In the genomic region with DNA sequence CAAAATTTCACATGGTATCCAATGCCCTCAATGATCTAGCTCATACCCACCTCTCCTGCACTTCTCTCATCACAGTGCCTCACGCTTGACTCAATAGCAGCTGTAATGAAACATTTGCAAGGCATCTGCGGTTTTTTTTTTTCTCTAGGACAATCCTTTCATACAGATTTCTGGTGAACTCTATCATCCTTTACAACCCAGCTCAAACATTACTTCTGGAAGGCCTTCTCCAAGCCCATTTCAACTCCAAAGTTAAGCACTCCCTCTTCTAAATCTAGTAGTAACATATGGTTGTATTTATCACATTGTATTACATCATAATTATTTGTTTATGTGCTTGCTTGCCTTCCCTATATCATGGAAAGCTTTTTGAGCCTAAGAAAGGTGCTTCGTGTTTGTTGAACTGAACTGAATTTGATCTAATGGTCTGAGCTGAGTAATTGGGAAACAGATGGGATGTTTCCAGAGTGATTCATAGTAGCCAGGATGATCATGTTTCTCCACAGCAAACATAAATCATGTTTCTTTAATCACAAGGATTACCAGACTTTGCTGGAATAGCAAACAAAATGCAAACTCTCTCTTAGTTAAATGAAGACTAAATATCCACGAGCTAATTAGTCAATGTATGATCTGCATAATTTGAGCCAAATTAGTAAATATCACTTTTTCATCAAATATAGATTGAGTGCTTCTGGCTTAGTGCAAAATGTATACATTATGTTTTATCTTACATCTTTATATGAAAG, we compare ENCODE assay signal across 8 cellular contexts. TPM values are rescaled to one million over a fixed set of nuclear protein-coding genes. Genes with fewer than 3 reads are reported as not detected.
DNase-seq lines count a peak whose midpoint lies in the region; ATAC-seq and TF ChIP-seq lines count a peak whose summit lies in the region.

No MANE protein-coding gene starts in this region.

- intact Hi-C loops in activated CD4-positive, alpha-beta memory T cell treated with anti-CD3 and anti-CD28 coated beads for 36 hours (cut with micrococcal nuclease): no loop called here

- DNase-seq in LHCN-M2 (ENCODE audit: low read depth) (peak; percentile 96), hepatic stellate cell (ENCODE audit: low spot score) (peak; percentile 67), UCSD-AML1 (lab: John Stamatoyannopoulos, UW; ENCODE audit: unreplicated experiment) (no peak), GM19240 (ENCODE audit: insufficient read length, low spot score) (no peak)
- DNase-seq in activated CD4-positive, alpha-beta memory T cell treated with anti-CD3 and anti-CD28 coated beads for 36 hours: no peak
- DNase-seq in effector CD4-positive, alpha-beta T cell: no peak

- H2AFZ ChIP-seq in ACC112 (ENCODE audit: low read length, unreplicated experiment): peak overlapping the region; percentile 16

- no peaks in the 10 kb centered on the region for H3K9me3 Mint-ChIP-seq in activated CD4-positive, alpha-beta memory T cell treated with anti-CD3 and anti-CD28 coated beads for 36 hours

- H3K27ac ChIP-seq in ACC112 (ENCODE audit: low read depth, low read length): peak overlapping the region; percentile 93

- POLR2A ChIA-PET in activated CD4-positive, alpha-beta memory T cell treated with anti-CD3 and anti-CD28 coated beads for 36 hours (lab: Charles Lee): no interaction called here

- peaks cover 5% of the 10 kb centered on the region for H3K4me1 Mint-ChIP-seq in activated CD4-positive, alpha-beta memory T cell treated with anti-CD3 and anti-CD28 coated beads for 36 hours (ENCODE audit: low read depth)

- CTCF ChIA-PET in activated CD4-positive, alpha-beta memory T cell treated with anti-CD3 and anti-CD28 coated beads for 36 hours (lab: Charles Lee): interaction anchor here (0.6 to 2.8 kb wide), 6 partner anchors 15 to 715 kb away, joined by 3 to 17 read pairs (median 4); partner anchors contain the start of gene CFL2

- no peaks in the 10 kb centered on the region for H3K36me3 ChIP-seq in ACC112 (ENCODE audit: insufficient read depth, low read length)

- H3K4me3 Mint-ChIP-seq in activated CD4-positive, alpha-beta memory T cell treated with anti-CD3 and anti-CD28 coated beads for 36 hours: no peak overlapping the region

- peaks cover 18% of the 10 kb centered on the region for H3K4me1 ChIP-seq in ACC112 (ENCODE audit: control insufficient read depth, insufficient read depth, low read length, unreplicated experiment)

- ATAC-seq in SK-N-SH treated with all-trans-retinoic acid at 6 μM for 48 hours: peak; percentile 90

- H3K4me3 ChIP-seq in ACC112 (ENCODE audit: low read depth, low read length): peak overlapping the region; percentile 60

- H3K27me3 Mint-ChIP-seq in activated CD4-positive, alpha-beta memory T cell treated with anti-CD3 and anti-CD28 coated beads for 36 hours: no peaks in the 10 kb centered on the region

- no peaks in the 10 kb centered on the region for H3K27me3 ChIP-seq in ACC112 (ENCODE audit: insufficient read depth, low read length)

- H3K79me2 ChIP-seq in ACC112 (ENCODE audit: control insufficient read depth, insufficient read depth, low read length, unreplicated experiment): no peaks in the 10 kb centered on the region

- no peak overlapping the region for H3K27ac Mint-ChIP-seq in activated CD4-positive, alpha-beta memory T cell treated with anti-CD3 and anti-CD28 coated beads for 36 hours

- H3K36me3 Mint-ChIP-seq in activated CD4-positive, alpha-beta memory T cell treated with anti-CD3 and anti-CD28 coated beads for 36 hours: no peaks in the 10 kb centered on the region

TF ChIP-seq in SK-N-SH treated with all-trans-retinoic acid at 6 μM for 48 hours, 23 proteins besides CTCF, POLR2A, EP300 and RAD21:
- TF ChIP-seq ISL1 (CRISPR knock-in tag; IDR thresholded peaks at IDR 0.05): peak; percentile 62
- 0 out of 2 replicates have a peak, but pooled peaks have one; percentile 52 for TF ChIP-seq TCF4 (CRISPR knock-in tag; IDR thresholded peaks at IDR 0.05; ENCODE audit: borderline replicate concordance)
- no peak for TF ChIP-seq OSR1 (CRISPR knock-in tag; IDR thresholded peaks at IDR 0.05)

RNA-seq across cellular contexts. Expression of gene CFL2, which starts 14.3 kb away (rescaled TPM):
- 126 and 151 TPM in 2 replicates for total RNA-seq in LHCN-M2 (2014; rRNA removed)
- 236 TPM for polyA plus RNA-seq in LHCN-M2 (2012)
- total RNA-seq in activated CD4-positive, alpha-beta memory T cell treated with anti-CD3 and anti-CD28 coated beads for 36 hours: 1 to 10 TPM; 7.6 to 8.8 TPM

Comparison
In these comparisons a context has a peak if more than half of its experiments do, and no peak if none do; other contexts are left out.
1. DNase-seq: peak in LHCN-M2 (single experiment) and hepatic stellate cell (single experiment); none in UCSD-AML1 (single experiment), GM19240 (single experiment), activated CD4-positive, alpha-beta memory T cell treated with anti-CD3 and anti-CD28 coated beads for 36 hours (single experiment) and effector CD4-positive, alpha-beta T cell (single experiment).
2. RNA of gene CFL2, which starts 14.3 kb away (total RNA-seq): 126 to 151 TPM in LHCN-M2; 7.6 to 8.8 TPM in activated CD4-positive, alpha-beta memory T cell treated with anti-CD3 and anti-CD28 coated beads for 36 hours; every median in the first group is over 10 times any median in the second.